Comparison of ENCODE assay signal across 1 cellular context in the genomic region with DNA sequence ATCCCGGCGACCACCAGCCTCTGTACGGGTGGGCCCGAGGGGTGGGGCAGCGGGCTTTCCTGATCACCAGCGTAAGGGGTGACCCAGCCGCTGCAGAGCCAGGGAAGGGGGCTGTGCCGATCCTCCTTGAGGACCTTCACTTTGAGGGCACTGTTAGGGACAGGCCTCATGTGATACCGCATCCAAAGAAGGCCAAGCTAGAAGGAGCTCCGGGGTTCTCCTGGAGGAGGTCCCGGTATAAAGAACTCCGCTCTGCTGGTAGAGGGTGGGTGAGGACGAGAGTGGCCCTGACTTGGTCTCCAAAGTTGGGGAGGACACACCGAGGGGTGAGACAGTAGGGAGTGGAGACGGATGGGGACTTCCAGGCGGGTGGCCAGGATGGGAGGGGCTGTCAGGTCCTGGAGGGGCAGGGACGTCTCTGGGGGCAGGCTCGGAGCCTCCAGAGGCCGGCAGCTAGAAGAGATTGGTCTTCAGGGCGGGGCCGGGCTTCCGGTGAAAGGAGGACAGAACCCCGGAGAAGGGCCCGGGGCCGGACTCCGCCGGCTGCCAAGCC.
TF ChIP-seq lines count a peak whose summit lies in the region.

No MANE protein-coding gene starts in this region.

TF ChIP-seq in IMR-90, 13 proteins besides CTCF, POLR2A, EP300 and RAD21 (continued from another document):
- TF ChIP-seq, protein P1, sequence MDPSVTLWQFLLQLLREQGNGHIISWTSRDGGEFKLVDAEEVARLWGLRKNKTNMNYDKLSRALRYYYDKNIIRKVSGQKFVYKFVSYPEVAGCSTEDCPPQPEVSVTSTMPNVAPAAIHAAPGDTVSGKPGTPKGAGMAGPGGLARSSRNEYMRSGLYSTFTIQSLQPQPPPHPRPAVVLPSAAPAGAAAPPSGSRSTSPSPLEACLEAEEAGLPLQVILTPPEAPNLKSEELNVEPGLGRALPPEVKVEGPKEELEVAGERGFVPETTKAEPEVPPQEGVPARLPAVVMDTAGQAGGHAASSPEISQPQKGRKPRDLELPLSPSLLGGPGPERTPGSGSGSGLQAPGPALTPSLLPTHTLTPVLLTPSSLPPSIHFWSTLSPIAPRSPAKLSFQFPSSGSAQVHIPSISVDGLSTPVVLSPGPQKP (IDR thresholded peaks at IDR 0.05; ENCODE audit: borderline replicate concordance, low read depth, low read length) = no peak
- TF ChIP-seq RCOR1 (IDR thresholded peaks at IDR 0.05; ENCODE audit: insufficient replicate concordance, low read length) (no peak), MAFK (IDR thresholded peaks at IDR 0.05; ENCODE audit: low read depth, low read length) (no peak), RFX5 (IDR thresholded peaks at IDR 0.05; ENCODE audit: low read depth, low read length) (no peak), MXI1 (IDR thresholded peaks at IDR 0.05; ENCODE audit: borderline replicate concordance, low read depth, low read length) (no peak), FOS (IDR thresholded peaks at IDR 0.05; ENCODE audit: low read depth, low read length) (no peak), MAZ (IDR thresholded peaks at IDR 0.05; ENCODE audit: borderline replicate concordance, low read depth, low read length) (no peak), CHD1 (IDR thresholded peaks at IDR 0.05; ENCODE audit: low read depth, low read length) (no peak)
- TF ChIP-seq, protein P2, sequence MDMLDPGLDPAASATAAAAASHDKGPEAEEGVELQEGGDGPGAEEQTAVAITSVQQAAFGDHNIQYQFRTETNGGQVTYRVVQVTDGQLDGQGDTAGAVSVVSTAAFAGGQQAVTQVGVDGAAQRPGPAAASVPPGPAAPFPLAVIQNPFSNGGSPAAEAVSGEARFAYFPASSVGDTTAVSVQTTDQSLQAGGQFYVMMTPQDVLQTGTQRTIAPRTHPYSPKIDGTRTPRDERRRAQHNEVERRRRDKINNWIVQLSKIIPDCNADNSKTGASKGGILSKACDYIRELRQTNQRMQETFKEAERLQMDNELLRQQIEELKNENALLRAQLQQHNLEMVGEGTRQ (IDR thresholded peaks at IDR 0.05; ENCODE audit: low read depth, low read length) = no peak
